In the genomic region with DNA sequence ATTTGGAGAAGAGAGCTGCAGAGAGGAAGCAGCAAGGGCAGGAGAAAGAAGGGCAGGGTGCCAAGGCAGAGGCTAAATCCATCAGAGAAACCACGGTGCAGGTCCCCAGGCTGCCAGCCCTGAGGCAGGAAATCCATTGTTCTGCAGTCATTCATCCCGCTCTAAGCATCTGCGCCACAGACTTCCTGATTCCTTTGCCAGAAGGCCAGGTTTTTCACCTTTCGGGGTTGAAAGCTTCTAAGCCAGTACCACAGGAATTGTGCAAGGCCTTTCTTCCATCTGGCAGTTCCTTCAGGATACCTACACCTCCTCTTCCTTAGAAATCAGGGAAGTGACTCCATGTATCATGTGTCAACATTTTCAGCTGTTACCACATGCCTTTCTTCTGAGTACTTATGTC, we compare ENCODE assay signal across 1 cellular context.
TF ChIP-seq lines count a peak whose summit lies in the region.

No MANE protein-coding gene starts in this region.

TF ChIP-seq in SK-N-SH, 30 proteins besides CTCF, POLR2A, EP300 and RAD21 (continued from another document):
- TF ChIP-seq, protein P1, sequence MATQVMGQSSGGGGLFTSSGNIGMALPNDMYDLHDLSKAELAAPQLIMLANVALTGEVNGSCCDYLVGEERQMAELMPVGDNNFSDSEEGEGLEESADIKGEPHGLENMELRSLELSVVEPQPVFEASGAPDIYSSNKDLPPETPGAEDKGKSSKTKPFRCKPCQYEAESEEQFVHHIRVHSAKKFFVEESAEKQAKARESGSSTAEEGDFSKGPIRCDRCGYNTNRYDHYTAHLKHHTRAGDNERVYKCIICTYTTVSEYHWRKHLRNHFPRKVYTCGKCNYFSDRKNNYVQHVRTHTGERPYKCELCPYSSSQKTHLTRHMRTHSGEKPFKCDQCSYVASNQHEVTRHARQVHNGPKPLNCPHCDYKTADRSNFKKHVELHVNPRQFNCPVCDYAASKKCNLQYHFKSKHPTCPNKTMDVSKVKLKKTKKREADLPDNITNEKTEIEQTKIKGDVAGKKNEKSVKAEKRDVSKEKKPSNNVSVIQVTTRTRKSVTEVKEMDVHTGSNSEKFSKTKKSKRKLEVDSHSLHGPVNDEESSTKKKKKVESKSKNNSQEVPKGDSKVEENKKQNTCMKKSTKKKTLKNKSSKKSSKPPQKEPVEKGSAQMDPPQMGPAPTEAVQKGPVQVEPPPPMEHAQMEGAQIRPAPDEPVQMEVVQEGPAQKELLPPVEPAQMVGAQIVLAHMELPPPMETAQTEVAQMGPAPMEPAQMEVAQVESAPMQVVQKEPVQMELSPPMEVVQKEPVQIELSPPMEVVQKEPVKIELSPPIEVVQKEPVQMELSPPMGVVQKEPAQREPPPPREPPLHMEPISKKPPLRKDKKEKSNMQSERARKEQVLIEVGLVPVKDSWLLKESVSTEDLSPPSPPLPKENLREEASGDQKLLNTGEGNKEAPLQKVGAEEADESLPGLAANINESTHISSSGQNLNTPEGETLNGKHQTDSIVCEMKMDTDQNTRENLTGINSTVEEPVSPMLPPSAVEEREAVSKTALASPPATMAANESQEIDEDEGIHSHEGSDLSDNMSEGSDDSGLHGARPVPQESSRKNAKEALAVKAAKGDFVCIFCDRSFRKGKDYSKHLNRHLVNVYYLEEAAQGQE (IDR thresholded peaks at IDR 0.05; ENCODE audit: low read depth, low read length), result no peak
- TF ChIP-seq RCOR1 (IDR thresholded peaks at IDR 0.05; ENCODE audit: low read length), result no peak
- no peak for TF ChIP-seq NFIC (IDR thresholded peaks at IDR 0.05; ENCODE audit: borderline replicate concordance)
- TF ChIP-seq YY1 (IDR thresholded peaks at IDR 0.05; ENCODE audit: low read depth), result no peak
- no peak for TF ChIP-seq SMC3 (IDR thresholded peaks at IDR 0.05; ENCODE audit: low read depth, low read length)
- TF ChIP-seq CHD2 (IDR thresholded peaks at IDR 0.05; ENCODE audit: low read length, partially characterized antibody), result no peak
- no peak for TF ChIP-seq NRF1 (IDR thresholded peaks at IDR 0.05; ENCODE audit: low read depth, low read length)
